Comparison of ENCODE assay signal across 1 cellular context in the genomic region with DNA sequence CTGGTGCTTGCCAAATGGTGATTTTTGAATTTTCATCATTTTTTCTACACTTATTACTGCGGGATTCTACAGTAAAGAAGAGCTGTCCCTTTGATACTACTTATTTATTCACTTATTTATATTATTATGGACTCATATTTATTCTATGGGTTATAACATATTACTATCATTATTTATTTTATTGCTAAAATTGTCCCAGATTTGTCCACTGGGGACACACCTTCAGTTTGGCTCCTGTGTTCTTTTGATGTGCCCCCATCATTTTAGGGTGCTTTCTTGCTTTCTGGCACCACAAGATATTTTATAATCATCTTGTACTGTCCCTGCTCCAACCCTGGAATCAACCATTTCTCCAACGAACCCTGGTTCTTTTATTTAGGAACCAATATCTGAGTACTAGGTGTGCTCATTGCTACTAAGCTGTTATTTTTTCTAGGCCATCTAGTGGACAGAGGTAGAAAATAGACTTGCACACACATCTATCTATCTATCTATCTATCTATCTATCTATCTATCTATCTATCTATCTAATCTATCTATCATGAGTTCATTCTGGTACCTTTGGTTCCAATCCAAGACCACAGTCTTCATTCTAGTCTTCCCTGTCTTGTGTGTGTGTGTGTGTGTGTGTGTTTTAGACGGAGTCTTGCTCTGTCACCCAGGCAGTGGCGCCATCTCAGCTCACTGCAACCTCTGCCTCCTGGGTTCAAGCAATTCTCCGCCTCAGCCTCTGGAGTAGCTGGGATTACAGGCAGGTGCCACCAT.
TF ChIP-seq lines count a peak whose summit lies in the region.

No MANE protein-coding gene starts in this region.

TF ChIP-seq in K562, 482 proteins besides CTCF, POLR2A, EP300 and RAD21 (continues in another document):
- no peak for TF ChIP-seq MXI1 (IDR thresholded peaks at IDR 0.05; ENCODE audit: low read depth, low read length)
- no peak for TF ChIP-seq TAF7 (tag; IDR thresholded peaks at IDR 0.05)
- TF ChIP-seq, protein P1, sequence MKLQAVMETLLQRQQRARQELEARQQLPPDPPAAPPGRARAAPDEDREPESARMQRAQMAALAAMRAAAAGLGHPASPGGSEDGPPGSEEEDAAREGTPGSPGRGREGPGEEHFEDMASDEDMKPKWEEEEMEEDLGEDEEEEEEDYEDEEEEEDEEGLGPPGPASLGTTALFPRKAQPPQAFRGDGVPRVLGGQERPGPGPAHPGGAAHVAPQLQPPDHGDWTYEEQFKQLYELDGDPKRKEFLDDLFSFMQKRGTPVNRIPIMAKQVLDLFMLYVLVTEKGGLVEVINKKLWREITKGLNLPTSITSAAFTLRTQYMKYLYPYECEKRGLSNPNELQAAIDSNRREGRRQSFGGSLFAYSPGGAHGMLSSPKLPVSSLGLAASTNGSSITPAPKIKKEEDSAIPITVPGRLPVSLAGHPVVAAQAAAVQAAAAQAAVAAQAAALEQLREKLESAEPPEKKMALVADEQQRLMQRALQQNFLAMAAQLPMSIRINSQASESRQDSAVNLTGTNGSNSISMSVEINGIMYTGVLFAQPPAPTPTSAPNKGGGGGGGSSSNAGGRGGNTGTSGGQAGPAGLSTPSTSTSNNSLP (IDR thresholded peaks at IDR 0.05; ENCODE audit: borderline replicate concordance, low read depth, low read length) = no peak
- TF ChIP-seq HDAC1 (IDR thresholded peaks at IDR 0.05) = peak in 1 of 2 experiments; percentile 32; a peak in 1 of 4 replicates
- TF ChIP-seq, protein P2, sequence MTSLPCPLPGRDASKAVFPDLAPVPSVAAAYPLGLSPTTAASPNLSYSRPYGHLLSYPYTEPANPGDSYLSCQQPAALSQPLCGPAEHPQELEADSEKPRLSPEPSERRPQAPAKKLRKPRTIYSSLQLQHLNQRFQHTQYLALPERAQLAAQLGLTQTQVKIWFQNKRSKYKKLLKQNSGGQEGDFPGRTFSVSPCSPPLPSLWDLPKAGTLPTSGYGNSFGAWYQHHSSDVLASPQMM (CRISPR knock-in tag; IDR thresholded peaks at IDR 0.05) = no peak
- TF ChIP-seq ZKSCAN3 (CRISPR knock-in tag; IDR thresholded peaks at IDR 0.05) = no peak
- no peak for TF ChIP-seq ELF4 (CRISPR knock-in tag; IDR thresholded peaks at IDR 0.05)
- TF ChIP-seq GATA2 (CRISPR knock-in tag; IDR thresholded peaks at IDR 0.05) = peak; percentile 71
- no peak for TF ChIP-seq POLR2AphosphoS2 (IDR thresholded peaks at IDR 0.05; ENCODE audit: low read length)
- no peak for TF ChIP-seq ESRRA (IDR thresholded peaks at IDR 0.05; ENCODE audit: borderline replicate concordance, low read depth)
- no peak for TF ChIP-seq HOXB6 (CRISPR knock-in tag; IDR thresholded peaks at IDR 0.05; ENCODE audit: borderline replicate concordance)
- TF ChIP-seq MAZ (CRISPR knock-in tag; conservative IDR thresholded peaks at IDR 0.05 in 1 of 2, IDR thresholded peaks at IDR 0.05 in 1 of 2) = no peak
- TF ChIP-seq, protein P3, sequence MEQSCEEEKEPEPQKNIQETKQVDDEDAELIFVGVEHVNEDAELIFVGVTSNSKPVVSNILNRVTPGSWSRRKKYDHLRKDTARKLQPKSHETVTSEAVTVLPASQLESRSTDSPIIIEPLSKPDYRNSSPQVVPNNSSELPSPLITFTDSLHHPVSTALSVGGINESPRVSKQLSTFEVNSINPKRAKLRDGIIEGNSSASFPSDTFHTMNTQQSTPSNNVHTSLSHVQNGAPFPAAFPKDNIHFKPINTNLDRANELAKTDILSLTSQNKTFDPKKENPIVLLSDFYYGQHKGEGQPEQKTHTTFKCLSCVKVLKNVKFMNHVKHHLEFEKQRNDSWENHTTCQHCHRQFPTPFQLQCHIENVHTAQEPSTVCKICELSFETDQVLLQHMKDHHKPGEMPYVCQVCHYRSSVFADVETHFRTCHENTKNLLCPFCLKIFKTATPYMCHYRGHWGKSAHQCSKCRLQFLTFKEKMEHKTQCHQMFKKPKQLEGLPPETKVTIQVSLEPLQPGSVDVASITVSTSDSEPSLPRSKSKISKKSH (CRISPR knock-in tag; IDR thresholded peaks at IDR 0.05) = no peak
- TF ChIP-seq KDM2B (CRISPR knock-in tag; IDR thresholded peaks at IDR 0.05) = no peak
- TF ChIP-seq ZNF134 (CRISPR knock-in tag; conservative IDR thresholded peaks at IDR 0.05) = no peak
- TF ChIP-seq, protein P4, sequence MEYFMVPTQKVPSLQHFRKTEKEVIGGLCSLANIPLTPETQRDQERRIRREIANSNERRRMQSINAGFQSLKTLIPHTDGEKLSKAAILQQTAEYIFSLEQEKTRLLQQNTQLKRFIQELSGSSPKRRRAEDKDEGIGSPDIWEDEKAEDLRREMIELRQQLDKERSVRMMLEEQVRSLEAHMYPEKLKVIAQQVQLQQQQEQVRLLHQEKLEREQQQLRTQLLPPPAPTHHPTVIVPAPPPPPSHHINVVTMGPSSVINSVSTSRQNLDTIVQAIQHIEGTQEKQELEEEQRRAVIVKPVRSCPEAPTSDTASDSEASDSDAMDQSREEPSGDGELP (CRISPR knock-in tag; IDR thresholded peaks at IDR 0.05; ENCODE audit: borderline replicate concordance) = no peak
- TF ChIP-seq ESRRB (CRISPR knock-in tag; IDR thresholded peaks at IDR 0.05; ENCODE audit: borderline replicate concordance) = no peak
- no peak for TF ChIP-seq POLR3G (IDR thresholded peaks at IDR 0.05; ENCODE audit: extremely low read depth, insufficient read length, insufficient replicate concordance)
- TF ChIP-seq ZNF174 (CRISPR knock-in tag; IDR thresholded peaks at IDR 0.05) = no peak
- TF ChIP-seq ZNF668 (CRISPR knock-in tag; IDR thresholded peaks at IDR 0.05) = no peak
- TF ChIP-seq JUN (IDR thresholded peaks at IDR 0.05; ENCODE audit: borderline replicate concordance, low read depth, low read length) = no peak
- TF ChIP-seq JUN (CRISPR knock-in tag; IDR thresholded peaks at IDR 0.05; ENCODE audit: borderline replicate concordance) = no peak
- peak; percentile 74 for TF ChIP-seq MTA1 (IDR thresholded peaks at IDR 0.05; ENCODE audit: borderline replicate concordance)
- TF ChIP-seq POLR2H (tag; IDR thresholded peaks at IDR 0.05; ENCODE audit: low read depth) = no peak
- TF ChIP-seq, protein P5, sequence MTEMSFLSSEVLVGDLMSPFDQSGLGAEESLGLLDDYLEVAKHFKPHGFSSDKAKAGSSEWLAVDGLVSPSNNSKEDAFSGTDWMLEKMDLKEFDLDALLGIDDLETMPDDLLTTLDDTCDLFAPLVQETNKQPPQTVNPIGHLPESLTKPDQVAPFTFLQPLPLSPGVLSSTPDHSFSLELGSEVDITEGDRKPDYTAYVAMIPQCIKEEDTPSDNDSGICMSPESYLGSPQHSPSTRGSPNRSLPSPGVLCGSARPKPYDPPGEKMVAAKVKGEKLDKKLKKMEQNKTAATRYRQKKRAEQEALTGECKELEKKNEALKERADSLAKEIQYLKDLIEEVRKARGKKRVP (CRISPR knock-in tag; IDR thresholded peaks at IDR 0.05) = no peak
- TF ChIP-seq MCM7 (IDR thresholded peaks at IDR 0.05) = peak in 1 of 2 experiments; percentile 95; a peak in 2 of 4 replicates
- TF ChIP-seq, protein P6, sequence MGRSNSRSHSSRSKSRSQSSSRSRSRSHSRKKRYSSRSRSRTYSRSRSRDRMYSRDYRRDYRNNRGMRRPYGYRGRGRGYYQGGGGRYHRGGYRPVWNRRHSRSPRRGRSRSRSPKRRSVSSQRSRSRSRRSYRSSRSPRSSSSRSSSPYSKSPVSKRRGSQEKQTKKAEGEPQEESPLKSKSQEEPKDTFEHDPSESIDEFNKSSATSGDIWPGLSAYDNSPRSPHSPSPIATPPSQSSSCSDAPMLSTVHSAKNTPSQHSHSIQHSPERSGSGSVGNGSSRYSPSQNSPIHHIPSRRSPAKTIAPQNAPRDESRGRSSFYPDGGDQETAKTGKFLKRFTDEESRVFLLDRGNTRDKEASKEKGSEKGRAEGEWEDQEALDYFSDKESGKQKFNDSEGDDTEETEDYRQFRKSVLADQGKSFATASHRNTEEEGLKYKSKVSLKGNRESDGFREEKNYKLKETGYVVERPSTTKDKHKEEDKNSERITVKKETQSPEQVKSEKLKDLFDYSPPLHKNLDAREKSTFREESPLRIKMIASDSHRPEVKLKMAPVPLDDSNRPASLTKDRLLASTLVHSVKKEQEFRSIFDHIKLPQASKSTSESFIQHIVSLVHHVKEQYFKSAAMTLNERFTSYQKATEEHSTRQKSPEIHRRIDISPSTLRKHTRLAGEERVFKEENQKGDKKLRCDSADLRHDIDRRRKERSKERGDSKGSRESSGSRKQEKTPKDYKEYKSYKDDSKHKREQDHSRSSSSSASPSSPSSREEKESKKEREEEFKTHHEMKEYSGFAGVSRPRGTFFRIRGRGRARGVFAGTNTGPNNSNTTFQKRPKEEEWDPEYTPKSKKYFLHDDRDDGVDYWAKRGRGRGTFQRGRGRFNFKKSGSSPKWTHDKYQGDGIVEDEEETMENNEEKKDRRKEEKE (IDR thresholded peaks at IDR 0.05; ENCODE audit: borderline replicate concordance in 1 of 2, control insufficient read depth in 1 of 2, low read depth in 2 of 2, low read length in 1 of 2) = no peak
- TF ChIP-seq CREM (IDR thresholded peaks at IDR 0.05; ENCODE audit: low read depth) = no peak
- TF ChIP-seq GATAD2B (IDR thresholded peaks at IDR 0.05; ENCODE audit: borderline replicate concordance) = peak; percentile 91
- TF ChIP-seq PRPF4 (IDR thresholded peaks at IDR 0.05; ENCODE audit: insufficient read depth, low read depth, low read length, poor library complexity, severe bottlenecking) = no peak
- TF ChIP-seq KLF6 (CRISPR knock-in tag; IDR thresholded peaks at IDR 0.05; ENCODE audit: borderline replicate concordance) = no peak
- TF ChIP-seq, protein P7, sequence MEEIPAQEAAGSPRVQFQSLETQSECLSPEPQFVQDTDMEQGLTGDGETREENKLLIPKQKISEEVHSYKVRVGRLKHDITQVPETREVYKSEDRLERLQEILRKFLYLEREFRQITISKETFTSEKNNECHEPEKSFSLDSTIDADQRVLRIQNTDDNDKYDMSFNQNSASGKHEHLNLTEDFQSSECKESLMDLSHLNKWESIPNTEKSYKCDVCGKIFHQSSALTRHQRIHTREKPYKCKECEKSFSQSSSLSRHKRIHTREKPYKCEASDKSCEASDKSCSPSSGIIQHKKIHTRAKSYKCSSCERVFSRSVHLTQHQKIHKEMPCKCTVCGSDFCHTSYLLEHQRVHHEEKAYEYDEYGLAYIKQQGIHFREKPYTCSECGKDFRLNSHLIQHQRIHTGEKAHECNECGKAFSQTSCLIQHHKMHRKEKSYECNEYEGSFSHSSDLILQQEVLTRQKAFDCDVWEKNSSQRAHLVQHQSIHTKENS (CRISPR knock-in tag; IDR thresholded peaks at IDR 0.05) = no peak
- no peak for TF ChIP-seq TEAD1 (CRISPR knock-in tag; IDR thresholded peaks at IDR 0.05)
- no peak for TF ChIP-seq RBM17 (IDR thresholded peaks at IDR 0.05; ENCODE audit: borderline replicate concordance, low read depth, low read length)
- TF ChIP-seq, protein P8, sequence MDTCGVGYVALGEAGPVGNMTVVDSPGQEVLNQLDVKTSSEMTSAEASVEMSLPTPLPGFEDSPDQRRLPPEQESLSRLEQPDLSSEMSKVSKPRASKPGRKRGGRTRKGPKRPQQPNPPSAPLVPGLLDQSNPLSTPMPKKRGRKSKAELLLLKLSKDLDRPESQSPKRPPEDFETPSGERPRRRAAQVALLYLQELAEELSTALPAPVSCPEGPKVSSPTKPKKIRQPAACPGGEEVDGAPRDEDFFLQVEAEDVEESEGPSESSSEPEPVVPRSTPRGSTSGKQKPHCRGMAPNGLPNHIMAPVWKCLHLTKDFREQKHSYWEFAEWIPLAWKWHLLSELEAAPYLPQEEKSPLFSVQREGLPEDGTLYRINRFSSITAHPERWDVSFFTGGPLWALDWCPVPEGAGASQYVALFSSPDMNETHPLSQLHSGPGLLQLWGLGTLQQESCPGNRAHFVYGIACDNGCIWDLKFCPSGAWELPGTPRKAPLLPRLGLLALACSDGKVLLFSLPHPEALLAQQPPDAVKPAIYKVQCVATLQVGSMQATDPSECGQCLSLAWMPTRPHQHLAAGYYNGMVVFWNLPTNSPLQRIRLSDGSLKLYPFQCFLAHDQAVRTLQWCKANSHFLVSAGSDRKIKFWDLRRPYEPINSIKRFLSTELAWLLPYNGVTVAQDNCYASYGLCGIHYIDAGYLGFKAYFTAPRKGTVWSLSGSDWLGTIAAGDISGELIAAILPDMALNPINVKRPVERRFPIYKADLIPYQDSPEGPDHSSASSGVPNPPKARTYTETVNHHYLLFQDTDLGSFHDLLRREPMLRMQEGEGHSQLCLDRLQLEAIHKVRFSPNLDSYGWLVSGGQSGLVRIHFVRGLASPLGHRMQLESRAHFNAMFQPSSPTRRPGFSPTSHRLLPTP (IDR thresholded peaks at IDR 0.05; ENCODE audit: borderline replicate concordance, extremely low read depth, insufficient read length) = no peak
- peak; percentile 100 for TF ChIP-seq DACH1 (IDR thresholded peaks at IDR 0.05; ENCODE audit: partially characterized antibody)
- TF ChIP-seq, protein P9, sequence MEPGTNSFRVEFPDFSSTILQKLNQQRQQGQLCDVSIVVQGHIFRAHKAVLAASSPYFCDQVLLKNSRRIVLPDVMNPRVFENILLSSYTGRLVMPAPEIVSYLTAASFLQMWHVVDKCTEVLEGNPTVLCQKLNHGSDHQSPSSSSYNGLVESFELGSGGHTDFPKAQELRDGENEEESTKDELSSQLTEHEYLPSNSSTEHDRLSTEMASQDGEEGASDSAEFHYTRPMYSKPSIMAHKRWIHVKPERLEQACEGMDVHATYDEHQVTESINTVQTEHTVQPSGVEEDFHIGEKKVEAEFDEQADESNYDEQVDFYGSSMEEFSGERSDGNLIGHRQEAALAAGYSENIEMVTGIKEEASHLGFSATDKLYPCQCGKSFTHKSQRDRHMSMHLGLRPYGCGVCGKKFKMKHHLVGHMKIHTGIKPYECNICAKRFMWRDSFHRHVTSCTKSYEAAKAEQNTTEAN (CRISPR knock-in tag; IDR thresholded peaks at IDR 0.05) = no peak
- TF ChIP-seq ZNF282 (CRISPR knock-in tag; IDR thresholded peaks at IDR 0.05) = no peak
- TF ChIP-seq, protein P10, sequence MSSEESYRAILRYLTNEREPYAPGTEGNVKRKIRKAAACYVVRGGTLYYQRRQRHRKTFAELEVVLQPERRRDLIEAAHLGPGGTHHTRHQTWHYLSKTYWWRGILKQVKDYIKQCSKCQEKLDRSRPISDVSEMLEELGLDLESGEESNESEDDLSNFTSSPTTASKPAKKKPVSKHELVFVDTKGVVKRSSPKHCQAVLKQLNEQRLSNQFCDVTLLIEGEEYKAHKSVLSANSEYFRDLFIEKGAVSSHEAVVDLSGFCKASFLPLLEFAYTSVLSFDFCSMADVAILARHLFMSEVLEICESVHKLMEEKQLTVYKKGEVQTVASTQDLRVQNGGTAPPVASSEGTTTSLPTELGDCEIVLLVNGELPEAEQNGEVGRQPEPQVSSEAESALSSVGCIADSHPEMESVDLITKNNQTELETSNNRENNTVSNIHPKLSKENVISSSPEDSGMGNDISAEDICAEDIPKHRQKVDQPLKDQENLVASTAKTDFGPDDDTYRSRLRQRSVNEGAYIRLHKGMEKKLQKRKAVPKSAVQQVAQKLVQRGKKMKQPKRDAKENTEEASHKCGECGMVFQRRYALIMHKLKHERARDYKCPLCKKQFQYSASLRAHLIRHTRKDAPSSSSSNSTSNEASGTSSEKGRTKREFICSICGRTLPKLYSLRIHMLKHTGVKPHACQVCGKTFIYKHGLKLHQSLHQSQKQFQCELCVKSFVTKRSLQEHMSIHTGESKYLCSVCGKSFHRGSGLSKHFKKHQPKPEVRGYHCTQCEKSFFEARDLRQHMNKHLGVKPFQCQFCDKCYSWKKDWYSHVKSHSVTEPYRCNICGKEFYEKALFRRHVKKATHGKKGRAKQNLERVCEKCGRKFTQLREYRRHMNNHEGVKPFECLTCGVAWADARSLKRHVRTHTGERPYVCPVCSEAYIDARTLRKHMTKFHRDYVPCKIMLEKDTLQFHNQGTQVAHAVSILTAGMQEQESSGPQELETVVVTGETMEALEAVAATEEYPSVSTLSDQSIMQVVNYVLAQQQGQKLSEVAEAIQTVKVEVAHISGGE (CRISPR knock-in tag; IDR thresholded peaks at IDR 0.05) = no peak
- no peak for TF ChIP-seq HSF4 (CRISPR knock-in tag; IDR thresholded peaks at IDR 0.05; ENCODE audit: borderline replicate concordance)
- TF ChIP-seq BCOR (IDR thresholded peaks at IDR 0.05) = no peak
